Comparison of ENCODE assay signal across 31 cellular contexts in genomic region chr11:64323373-64323772, GRCh38. TPM values are rescaled to one million over a fixed set of nuclear protein-coding genes. Genes with fewer than 3 reads are reported as not detected.
A peak's percentile ranks its signal among the peaks of the same experiment; 100 is the strongest.
DNase-seq lines count a peak whose midpoint lies in the region; ATAC-seq, FAIRE-seq and TF ChIP-seq lines count a peak whose summit lies in the region.
"Had no signal": no experiment of that assay in that cellular context is flagged by ENCODE, and none has a peak within 500 bp of the region (broad histone marks: within the 10 kb centered on the region; RNA-seq: fewer than 3 reads in every experiment).

No MANE protein-coding gene starts in this region.

- peaks cover 37% of the 10 kb centered on the region for H3K79me2 ChIP-seq in mammary epithelial cell (ENCODE audit: insufficient read depth, low read length)

- no peak overlapping the region for H2AFZ ChIP-seq in mammary epithelial cell (ENCODE audit: low read depth, low read length)

- H3K4me2 ChIP-seq in mammary epithelial cell (ENCODE audit: insufficient read depth, low read depth, low read length) = no peak overlapping the region

- no peak for TF ChIP-seq CTCF in mammary epithelial cell (conservative IDR thresholded peaks at IDR 0.05 in 1 of 2, IDR thresholded peaks at IDR 0.05 in 1 of 2; ENCODE audit: extremely low read depth in 1 of 2, insufficient read depth in 1 of 2, low read depth in 1 of 2, low read length in 2 of 2)

- H3K27me3 ChIP-seq in right cardiac atrium (ENCODE audit: control insufficient read depth, insufficient read depth) (no peaks in the 10 kb centered on the region), mammary epithelial cell (ENCODE audit: insufficient read depth, low read length) (no peaks in the 10 kb centered on the region)
- H3K27me3 ChIP-seq: adrenal gland, SJSA1 had no signal

- DNase-seq in right cardiac atrium = peak in 2 of 3 donors; percentile 42
- DNase-seq in Right ventricle myocardium superior = no peak
- DNase-seq in mammary epithelial cell = no peak
- peak; percentile 64 for DNase-seq in mesenteric fat pad (ENCODE audit: low spot score)
- no peak for DNase-seq in GM12891 (ENCODE audit: insufficient read length, low spot score)
- no peak for DNase-seq in NCI-H187 (lab: John Stamatoyannopoulos, UW)
- DNase-seq: 8988T; activated B cell treated with CpG ODN at 0.5 μM for 24 hours; activated CD4-positive, alpha-beta T cell treated with anti-CD3 and anti-CD28 coated beads, Interleukin-2, amount 50 U/mL, for 4 hours; activated naive CD4-positive, alpha-beta T cell treated with Interleukin-2 at 50 U/mL for 16 hours; DMS79; GF-D8; mesendoderm; NCI-H1092 treated with DMSO at 0.1 percent for 48 hours; NCI-H187 treated with DMSO at 0.1 percent for 48 hours; NCI-H2171; NCI-H510A; occipital lobe; T-cell; trophoblast cell had no signal

- dilution Hi-C loops in mammary epithelial cell (cut with HindIII; ENCODE audit: low sequenced_read_pairs) = no loop called here

- WGBS in right cardiac atrium = 76% methylated on average over 5 of the region's 5 CpGs
- 0% methylated on average over 1 of the region's 5 CpGs for WGBS in mammary epithelial cell (ENCODE audit: low coverage, missing lambda C conversion rate)

- intact Hi-C loops in right cardiac atrium (cut with DNase I) (no loop called here), Right ventricle myocardium superior (cut with DNase I) (no loop called here), mammary epithelial cell (cut with micrococcal nuclease) (no loop called here)

- H3K4me1 ChIP-seq in right cardiac atrium (ENCODE audit: control insufficient read depth, insufficient read depth, low read length) (no peaks in the 10 kb centered on the region), mammary epithelial cell (ENCODE audit: insufficient read depth, low read length) (peaks cover 57% of the 10 kb centered on the region)

- CTCF ChIA-PET in mammary epithelial cell (lab: Charles Lee; ENCODE audit: low non-redundant PET) = no interaction called here

- no peak overlapping the region for H3K27ac ChIP-seq in right cardiac atrium (ENCODE audit: low read length)
- H3K27ac ChIP-seq in mammary epithelial cell (ENCODE audit: insufficient read depth, low read depth, low read length) = peak overlapping the region; percentile 98
- H3K27ac ChIP-seq: SJSA1 had no signal

- peaks cover 2% of the 10 kb centered on the region for H3K36me3 ChIP-seq in mammary epithelial cell (ENCODE audit: insufficient read depth, low read length)

- H3K4me3 ChIP-seq in right cardiac atrium (ENCODE audit: low read length) (no peak overlapping the region), mammary epithelial cell (replicated peaks in 1 of 3; ENCODE audit: insufficient read depth in 1 of 3, low read depth in 2 of 3, low read length in 3 of 3) (no peak overlapping the region)
- H3K4me3 ChIP-seq: adrenal gland, SJSA1 had no signal

- FAIRE-seq in GM12891 (lab: Jason Lieb, UNC) = no peak
- FAIRE-seq: endothelial cell of umbilical vein had no signal

- TF ChIP-seq POLR2A in GM12891 (IDR thresholded peaks at IDR 0.05; ENCODE audit: low read depth, low read length) = no peak

- no peak for ATAC-seq in right cardiac atrium
- no peak for ATAC-seq in Right ventricle myocardium superior (ENCODE audit: poor library complexity)
- ATAC-seq in HG02763 (IDR thresholded peaks at IDR 0.05; ENCODE audit: unreplicated experiment) = no peak
- no peak for ATAC-seq in SK-N-SH treated with all-trans-retinoic acid at 6 μM for 48 hours
- ATAC-seq: stimulated activated memory B cell treated with anti-CD40 and anti-IgM and Interleukin-4, amounts not matched to agents 10 μg/mL and 1 μg/mL and 100 μg/mL, for 72 hours; T-cell had no signal

- in situ Hi-C loops in mammary epithelial cell (cut with MboI; ENCODE audit: low sequenced_read_pairs in 2 of 2) = no loop called here

- no peak overlapping the region for H3K9ac ChIP-seq in mammary epithelial cell (ENCODE audit: insufficient read depth, low read length)

- H3K9me3 ChIP-seq in right cardiac atrium (ENCODE audit: control insufficient read depth, low read length) (no peaks in the 10 kb centered on the region), mammary epithelial cell (replicated peaks; ENCODE audit: insufficient read depth, low read length) (no peaks in the 10 kb centered on the region)
- H3K9me3 ChIP-seq: adrenal gland, SJSA1 had no signal

- no peaks in the 10 kb centered on the region for H4K20me1 ChIP-seq in mammary epithelial cell (ENCODE audit: insufficient read depth, low read length)

- BruUV-seq in mammary epithelial cell (replicated peaks; lab: Mats Ljungman, UMichigan) = no TSS peak

TF ChIP-seq in SK-N-SH treated with all-trans-retinoic acid at 6 μM for 48 hours, 23 proteins besides CTCF, POLR2A, EP300 and RAD21 (continues in another document):
- no peak for TF ChIP-seq RARB (CRISPR knock-in tag; IDR thresholded peaks at IDR 0.05)
- no peak for TF ChIP-seq GLIS3 (CRISPR knock-in tag; IDR thresholded peaks at IDR 0.05)
- TF ChIP-seq ISL1 (CRISPR knock-in tag; IDR thresholded peaks at IDR 0.05) = no peak
- no peak for TF ChIP-seq ESRRG (CRISPR knock-in tag; IDR thresholded peaks at IDR 0.05)
- TF ChIP-seq, protein P1, sequence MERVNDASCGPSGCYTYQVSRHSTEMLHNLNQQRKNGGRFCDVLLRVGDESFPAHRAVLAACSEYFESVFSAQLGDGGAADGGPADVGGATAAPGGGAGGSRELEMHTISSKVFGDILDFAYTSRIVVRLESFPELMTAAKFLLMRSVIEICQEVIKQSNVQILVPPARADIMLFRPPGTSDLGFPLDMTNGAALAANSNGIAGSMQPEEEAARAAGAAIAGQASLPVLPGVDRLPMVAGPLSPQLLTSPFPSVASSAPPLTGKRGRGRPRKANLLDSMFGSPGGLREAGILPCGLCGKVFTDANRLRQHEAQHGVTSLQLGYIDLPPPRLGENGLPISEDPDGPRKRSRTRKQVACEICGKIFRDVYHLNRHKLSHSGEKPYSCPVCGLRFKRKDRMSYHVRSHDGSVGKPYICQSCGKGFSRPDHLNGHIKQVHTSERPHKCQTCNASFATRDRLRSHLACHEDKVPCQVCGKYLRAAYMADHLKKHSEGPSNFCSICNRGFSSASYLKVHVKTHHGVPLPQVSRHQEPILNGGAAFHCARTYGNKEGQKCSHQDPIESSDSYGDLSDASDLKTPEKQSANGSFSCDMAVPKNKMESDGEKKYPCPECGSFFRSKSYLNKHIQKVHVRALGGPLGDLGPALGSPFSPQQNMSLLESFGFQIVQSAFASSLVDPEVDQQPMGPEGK (CRISPR knock-in tag; IDR thresholded peaks at IDR 0.05; ENCODE audit: borderline replicate concordance) = no peak
- no peak for TF ChIP-seq ZC3H10 (CRISPR knock-in tag; IDR thresholded peaks at IDR 0.05)
- no peak for TF ChIP-seq ZNF70 (CRISPR knock-in tag; IDR thresholded peaks at IDR 0.05)

TF ChIP-seq in GM12891, 5 proteins besides CTCF, POLR2A, EP300 and RAD21:
- TF ChIP-seq SPI1 (IDR thresholded peaks at IDR 0.05; ENCODE audit: low read depth, low read length) (no peak), TAF1 (IDR thresholded peaks at IDR 0.05; ENCODE audit: low read depth, low read length) (no peak)

RNA-seq across cellular contexts. Expression of gene PRDX5, which starts 5.5 kb away (rescaled TPM):
- 100 to 1,000 TPM; 258 to 356 (median 315) TPM for total RNA-seq in right cardiac atrium
- 683 TPM for polyA plus RNA-seq in right cardiac atrium
- 417 TPM for total RNA-seq in Right ventricle myocardium superior
- total RNA-seq in mammary epithelial cell = 100 to 1,000 TPM; 333 to 449 TPM
- polyA plus RNA-seq in mammary epithelial cell = 660 TPM
- 272 TPM for polyA minus RNA-seq in mammary epithelial cell
- 111 TPM for total RNA-seq in mesenteric fat pad
- polyA plus RNA-seq in GM12891 (2012; ENCODE audit: low read depth, missing spikeins) = 306 TPM

RNA-seq across cellular contexts. Expression of gene TRMT112, which starts 6.0 kb away (rescaled TPM):
- total RNA-seq in right cardiac atrium = 100 to 1,000 TPM in 3 of 4 donors, 10 to 100 TPM in 1; 91.7 to 103 (median 102) TPM
- 144 TPM for polyA plus RNA-seq in right cardiac atrium
- 97.5 TPM for total RNA-seq in Right ventricle myocardium superior
- 100 to 1,000 TPM; 105 to 199 TPM for total RNA-seq in mammary epithelial cell
- polyA plus RNA-seq in mammary epithelial cell = 350 TPM
- polyA minus RNA-seq in mammary epithelial cell = 271 TPM
- total RNA-seq in mesenteric fat pad = 151 TPM
- polyA plus RNA-seq in GM12891 (2012; ENCODE audit: low read depth, missing spikeins) = 327 TPM

RNA-seq across cellular contexts. Expression of gene CCDC88B, which starts 16.6 kb away (rescaled TPM):
- total RNA-seq in right cardiac atrium = 10 to 100 TPM in 3 of 4 donors, 1 to 10 TPM in 1; 5.9 to 14.4 (median 11.6) TPM
- polyA plus RNA-seq in right cardiac atrium = 25.1 TPM
- 7.7 TPM for total RNA-seq in Right ventricle myocardium superior
- total RNA-seq in mammary epithelial cell = 1 to 10 TPM; 1.8 to 7.1 TPM
- polyA plus RNA-seq in mammary epithelial cell = 4.6 TPM
- 6.4 TPM for polyA minus RNA-seq in mammary epithelial cell
- total RNA-seq in mesenteric fat pad = 11.5 TPM
- polyA plus RNA-seq in GM12891 (2012; ENCODE audit: low read depth, missing spikeins) = 45.4 TPM

RNA-seq across cellular contexts. Expression of gene ESRRA, which starts 18.0 kb away (rescaled TPM):
- total RNA-seq in right cardiac atrium (100 to 1,000 TPM; 132 to 171 (median 141) TPM), Right ventricle myocardium superior (241 TPM), mammary epithelial cell (10 to 100 TPM; 44.8 to 67.0 TPM), mesenteric fat pad (56.9 TPM)
- polyA plus RNA-seq in right cardiac atrium (199 TPM), mammary epithelial cell (34.7 TPM)
- polyA minus RNA-seq in mammary epithelial cell = 33.3 TPM
- 11.5 TPM for polyA plus RNA-seq in GM12891 (2012; ENCODE audit: low read depth, missing spikeins)

RNA-seq across cellular contexts. Expression of gene CATSPERZ, which starts 23.2 kb away (rescaled TPM):
- not detected for total RNA-seq in right cardiac atrium
- 0.14 TPM for polyA plus RNA-seq in right cardiac atrium
- not detected for total RNA-seq in Right ventricle myocardium superior
- not detected for total RNA-seq in mammary epithelial cell
- 1.0 TPM for polyA plus RNA-seq in mammary epithelial cell
- polyA minus RNA-seq in mammary epithelial cell = not detected
- not detected for total RNA-seq in mesenteric fat pad
- polyA plus RNA-seq in GM12891 (2012; ENCODE audit: low read depth, missing spikeins) = not detected
- total RNA-seq: activated B cell treated with CpG ODN at 0.5 μM for 24 hours, endothelial cell of umbilical vein, glomerular endothelial cell, M059J, SJSA1, skeletal muscle tissue, subcutaneous adipose tissue had no signal
- polyA plus RNA-seq: IgD-negative memory B cell had no signal

Comparison
In these comparisons a context has a peak if more than half of its experiments do, and no peak if none do; other contexts are left out.
1. DNase-seq: peak in right cardiac atrium (2 of 3) and mesenteric fat pad (single experiment); none in Right ventricle myocardium superior (single experiment), mammary epithelial cell (single experiment), GM12891 (single experiment) and NCI-H187 (0 of 2).